In genomic region chr13:99516153-99516929, GRCh38 we compare ENCODE assay signal across 24 cellular contexts. TPM values are rescaled to one million over a fixed set of nuclear protein-coding genes. Genes with fewer than 3 reads are reported as not detected.
DNase-seq lines count a peak whose midpoint lies in the region; ATAC-seq and TF ChIP-seq lines count a peak whose summit lies in the region.
"Had no signal": no experiment of that assay in that cellular context is flagged by ENCODE, and none has a peak within 500 bp of the region (broad histone marks: within the 10 kb centered on the region; RNA-seq: fewer than 3 reads in every experiment).

No MANE protein-coding gene starts in this region.

- H3K27me3 Mint-ChIP-seq in activated naive CD4-positive, alpha-beta T cell treated with anti-CD3 and anti-CD28 coated beads, Interleukin-2, amount 10 ng/mL, durations not matched to agents 7 days and 5 days: no peaks in the 10 kb centered on the region
- H3K27me3 Mint-ChIP-seq in GM23338 (ENCODE audit: insufficient read depth, low read depth, poor library complexity): no peaks in the 10 kb centered on the region

- H3K4me3 Mint-ChIP-seq in activated naive CD4-positive, alpha-beta T cell treated with anti-CD3 and anti-CD28 coated beads, Interleukin-2, amount 10 ng/mL, durations not matched to agents 7 days and 5 days: no peak overlapping the region
- H3K4me3 Mint-ChIP-seq in GM23338: no peak overlapping the region

- no peak overlapping the region for H3K4me3 ChIP-seq in GM23338
- no peak overlapping the region for H3K4me3 ChIP-seq in body of pancreas
- H3K4me3 ChIP-seq in trophoblast cell (ENCODE audit: low read depth, low read length): no peak overlapping the region
- no peak overlapping the region for H3K4me3 ChIP-seq in WERI-Rb-1 (ENCODE audit: low read depth, low read length)
- H3K4me3 ChIP-seq: esophagus squamous epithelium, hepatocyte, tibial nerve had no signal

- H3K27me3 ChIP-seq in GM23338 (ENCODE audit: insufficient read depth) (no peaks in the 10 kb centered on the region), body of pancreas (no peaks in the 10 kb centered on the region), trophoblast cell (ENCODE audit: insufficient read depth, low read length) (no peaks in the 10 kb centered on the region), WERI-Rb-1 (ENCODE audit: insufficient read depth, low read depth, severe bottlenecking) (no peaks in the 10 kb centered on the region)
- H3K27me3 ChIP-seq: esophagus squamous epithelium, hepatocyte, tibial nerve had no signal

- no peak for ATAC-seq in GM23338
- peak; percentile 52 for ATAC-seq in body of pancreas
- ATAC-seq: activated naive CD4-positive, alpha-beta T cell treated with anti-CD3 and anti-CD28 coated beads, Interleukin-2, amount 50 U/mL, for 72 hours had no signal

- H3K4me1 ChIP-seq in GM23338 (ENCODE audit: insufficient read depth) (0 out of 2 replicates have a peak, but pooled peaks cover 3% of the 10 kb centered on the region), body of pancreas (peaks cover 23% of the 10 kb centered on the region), trophoblast cell (ENCODE audit: control insufficient read depth in 1 of 2, insufficient read depth in 2 of 2, low read length in 2 of 2) (no peaks in the 10 kb centered on the region)

- peaks cover 20% of the 10 kb centered on the region for H3K4me1 Mint-ChIP-seq in activated naive CD4-positive, alpha-beta T cell treated with anti-CD3 and anti-CD28 coated beads, Interleukin-2, amount 10 ng/mL, durations not matched to agents 7 days and 5 days
- H3K4me1 Mint-ChIP-seq in GM23338: no peaks in the 10 kb centered on the region; the same call in 2 of the 3 replicates

- H3K27ac ChIP-seq in GM23338 (ENCODE audit: low read depth) (no peak overlapping the region), body of pancreas (no peak overlapping the region), trophoblast cell (ENCODE audit: low read depth, low read length) (no peak overlapping the region), WERI-Rb-1 (no peak overlapping the region)
- H3K27ac ChIP-seq: esophagus squamous epithelium, hepatocyte, HL-60, tibial nerve had no signal

- no peak overlapping the region for H2AK5ac ChIP-seq in trophoblast cell (ENCODE audit: low read length)

- CTCF ChIA-PET in activated naive CD4-positive, alpha-beta T cell treated with anti-CD3 and anti-CD28 coated beads, Interleukin-2, amount 10 ng/mL, durations not matched to agents 7 days and 5 days (lab: Charles Lee): interaction anchor here (0.6 to 1.5 kb wide), 3 partner anchors 10 to 1078 kb away, joined by 3 to 4 read pairs (median 3); no protein-coding TSS in a partner anchor

- no peak for DNase-seq in activated naive CD4-positive, alpha-beta T cell treated with anti-CD3 and anti-CD28 coated beads, Interleukin-2, amount 10 ng/mL, durations not matched to agents 7 days and 5 days
- DNase-seq in activated naive CD4-positive, alpha-beta T cell treated with Interleukin-2 at 50 U/mL for 16 hours: no peak
- DNase-seq in GM23338 (ENCODE audit: low spot score) (no peak), body of pancreas (no peak), trophoblast cell (no peak), SK-N-DZ (ENCODE audit: low spot score) (no peak), WERI-Rb-1 (no peak)
- DNase-seq in NK-92 treated with Interleukin-12 subunit alpha and Interleukin-12 subunit beta, amount 100 ng/mL, for 24 hours (lab: John Stamatoyannopoulos, UW): no peak
- DNase-seq: activated CD4-positive, alpha-beta T cell treated with anti-CD3 and anti-CD28 coated beads, Interleukin-2, amount 50 U/mL, for 4 hours; activated CD8-positive, alpha-beta memory T cell treated with anti-CD3 and anti-CD28 coated beads, Interleukin-2, amount 50 U/mL, for 4 hours; aorta; caudate nucleus; dermis blood vessel endothelial cell; DMS153; esophagus squamous epithelium; Karpas-422; left cardiac atrium; NCI-H1694; NCI-H526; stimulated activated CD4-positive, alpha-beta T cell treated with anti-CD3 and anti-CD28 coated beads, Interleukin-2, amount 100 ng/mL, for 24 hours had no signal

- H3K14ac ChIP-seq in trophoblast cell (ENCODE audit: low read length): no peak overlapping the region

- intact Hi-C loops in body of pancreas (cut with DNase I): no loop called here

- no peak overlapping the region for H4K91ac ChIP-seq in trophoblast cell (ENCODE audit: low read depth, low read length)

- peak overlapping the region; percentile 25 for H3K4ac ChIP-seq in trophoblast cell (ENCODE audit: low read depth, low read length)

- H3K9ac ChIP-seq in trophoblast cell (ENCODE audit: low read length): no peak overlapping the region

- 23 to 27% methylated on average over 5 of the region's 5 CpGs for WGBS in body of pancreas, 2 donors
- no CpG with 5 or more reads among the region's 5 CpGs for WGBS in trophoblast cell (ENCODE audit: extremely low coverage, insufficient coverage, insufficient read length)

- H3K23ac ChIP-seq in trophoblast cell (ENCODE audit: low read length): no peak overlapping the region

- TF ChIP-seq CTCF in GM23338 (conservative IDR thresholded peaks at IDR 0.05; ENCODE audit: low read depth in 2 of 2): no peak
- TF ChIP-seq CTCF in body of pancreas (IDR thresholded peaks at IDR 0.05): no peak
- TF ChIP-seq CTCF in WERI-Rb-1 (IDR thresholded peaks at IDR 0.05; ENCODE audit: low read depth, low read length): no peak

- H4K8ac ChIP-seq in trophoblast cell (ENCODE audit: low read depth, low read length): no peak overlapping the region

- no peak overlapping the region for H3K4me2 ChIP-seq in GM23338
- H3K4me2 ChIP-seq in trophoblast cell (ENCODE audit: low read length): no peak overlapping the region
- H3K4me2 ChIP-seq: hepatocyte had no signal

- H2BK12ac ChIP-seq in trophoblast cell (ENCODE audit: low read length): no peak overlapping the region

- H3K79me2 ChIP-seq in GM23338 (replicated peaks; ENCODE audit: insufficient read depth) (peaks cover 60% of the 10 kb centered on the region), trophoblast cell (ENCODE audit: control insufficient read depth, insufficient read depth, low read length, poor library complexity) (no peaks in the 10 kb centered on the region)

- H2AFZ ChIP-seq in GM23338 (no peak overlapping the region), trophoblast cell (ENCODE audit: insufficient read depth, low read length, poor library complexity) (no peak overlapping the region)
- H2AFZ ChIP-seq: hepatocyte had no signal

- H3K9me3 Mint-ChIP-seq in activated naive CD4-positive, alpha-beta T cell treated with anti-CD3 and anti-CD28 coated beads, Interleukin-2, amount 10 ng/mL, durations not matched to agents 7 days and 5 days: no peaks in the 10 kb centered on the region
- H3K9me3 Mint-ChIP-seq in GM23338: no peaks in the 10 kb centered on the region
- H3K9me3 Mint-ChIP-seq: activated naive CD4-positive, alpha-beta T cell treated with anti-CD3 and anti-CD28 coated beads, Interleukin-2, amount 50 U/mL, for 72 hours had no signal

- no peaks in the 10 kb centered on the region for H3K9me2 ChIP-seq in GM23338 (ENCODE audit: insufficient read depth)

- H3F3A ChIP-seq in GM23338 (replicated peaks; ENCODE audit: low read depth): 0 out of 2 replicates have a peak, but pooled peaks cover 2% of the 10 kb centered on the region

- no peak overlapping the region for H4K12ac ChIP-seq in trophoblast cell (ENCODE audit: low read depth, low read length)

- peak overlapping the region; percentile 7 for H3K27ac Mint-ChIP-seq in activated naive CD4-positive, alpha-beta T cell treated with anti-CD3 and anti-CD28 coated beads, Interleukin-2, amount 10 ng/mL, durations not matched to agents 7 days and 5 days
- H3K27ac Mint-ChIP-seq in GM23338: peak overlapping the region; percentile 52; the same call in 1 of the 2 replicates

- H2BK5ac ChIP-seq in trophoblast cell (ENCODE audit: low read depth, low read length, poor library complexity): no peak overlapping the region

- peaks cover 12% of the 10 kb centered on the region for H4K20me1 ChIP-seq in GM23338 (replicated peaks; ENCODE audit: insufficient read depth)

- peaks cover 18% of the 10 kb centered on the region for H3K36me3 ChIP-seq in GM23338 (ENCODE audit: insufficient read depth)
- H3K36me3 ChIP-seq in body of pancreas (replicated peaks in 1 of 2; ENCODE audit: insufficient read depth in 1 of 2, low read depth in 2 of 2): peaks cover 0 to 10% of the 10 kb centered on the region in 2 donors
- H3K36me3 ChIP-seq in trophoblast cell (ENCODE audit: control insufficient read depth in 1 of 2, insufficient read depth in 2 of 2, low read length in 2 of 2): peaks cover 13 to 16% of the 10 kb centered on the region in 2 experiments
- peaks cover 20% of the 10 kb centered on the region for H3K36me3 ChIP-seq in WERI-Rb-1

- H3K18ac ChIP-seq in trophoblast cell (ENCODE audit: low read length): no peak overlapping the region

- no peak overlapping the region for H2BK120ac ChIP-seq in trophoblast cell (ENCODE audit: insufficient read depth, low read length, poor library complexity)

- no peaks in the 10 kb centered on the region for H3K9me3 ChIP-seq in body of pancreas
- H3K9me3 ChIP-seq in trophoblast cell (ENCODE audit: insufficient read depth, low read depth, low read length): peaks cover 2% of the 10 kb centered on the region
- no peaks in the 10 kb centered on the region for H3K9me3 ChIP-seq in WERI-Rb-1 (ENCODE audit: severe bottlenecking)
- H3K9me3 ChIP-seq: esophagus squamous epithelium, tibial nerve had no signal

- H3K79me1 ChIP-seq in trophoblast cell (ENCODE audit: low read length): no peaks in the 10 kb centered on the region

- peaks cover 30% of the 10 kb centered on the region for H3K36me3 Mint-ChIP-seq in activated naive CD4-positive, alpha-beta T cell treated with anti-CD3 and anti-CD28 coated beads, Interleukin-2, amount 10 ng/mL, durations not matched to agents 7 days and 5 days
- peaks cover 2% of the 10 kb centered on the region; the same call in 2 of the 3 replicates for H3K36me3 Mint-ChIP-seq in GM23338 (ENCODE audit: low read depth)

- TF ChIP-seq POLR2A in body of pancreas (IDR thresholded peaks at IDR 0.05): no peak

RNA-seq across cellular contexts. Expression of gene TM9SF2, which starts 15.1 kb away (rescaled TPM):
- total RNA-seq in GM23338 (2014; rRNA removed; shearing (Covaris generic)): 115 and 140 TPM in 2 replicates
- 49.4 and 50.5 TPM in 2 replicates for polyA plus RNA-seq in GM23338 (2016; fragmentation: Nextera tagmentation; extraction: Ambion mirVana)
- total RNA-seq in body of pancreas: 10 to 100 TPM; 49.8 to 63.6 TPM
- polyA plus RNA-seq in trophoblast cell (2013): 141 and 148 TPM in 2 replicates
- 84.4 and 87.0 TPM in 2 replicates for polyA plus RNA-seq in SK-N-DZ (2014; cell fraction: cytosol; rRNA removed)
- polyA plus RNA-seq in SK-N-DZ (2014; cell fraction: nucleus; rRNA removed): 31.6 and 35.5 TPM in 2 replicates
